Comparison of ENCODE assay signal across 1 cellular context in the genomic region with DNA sequence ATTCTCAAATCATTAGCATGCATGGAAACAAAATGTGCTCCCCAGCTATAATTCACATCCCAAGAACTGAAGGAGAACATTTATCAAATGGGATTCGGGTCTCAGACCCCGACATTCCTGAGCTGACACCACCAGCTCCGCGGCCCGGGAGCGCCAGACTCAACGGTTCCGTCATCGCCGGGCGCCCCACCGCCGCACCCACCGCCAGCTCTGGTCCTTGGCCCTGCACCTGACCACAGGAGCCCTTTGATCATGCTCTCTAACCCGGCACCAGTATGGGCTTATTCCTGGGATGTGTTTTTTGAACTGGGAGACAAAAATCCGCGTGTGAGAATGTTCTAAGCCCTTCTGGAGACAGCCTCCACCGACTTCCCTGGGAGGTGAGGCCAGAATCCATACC.
TF ChIP-seq lines count a peak whose summit lies in the region.

No MANE protein-coding gene starts in this region.

TF ChIP-seq in IMR-90, 13 proteins besides CTCF, POLR2A, EP300 and RAD21:
- TF ChIP-seq, protein P1, sequence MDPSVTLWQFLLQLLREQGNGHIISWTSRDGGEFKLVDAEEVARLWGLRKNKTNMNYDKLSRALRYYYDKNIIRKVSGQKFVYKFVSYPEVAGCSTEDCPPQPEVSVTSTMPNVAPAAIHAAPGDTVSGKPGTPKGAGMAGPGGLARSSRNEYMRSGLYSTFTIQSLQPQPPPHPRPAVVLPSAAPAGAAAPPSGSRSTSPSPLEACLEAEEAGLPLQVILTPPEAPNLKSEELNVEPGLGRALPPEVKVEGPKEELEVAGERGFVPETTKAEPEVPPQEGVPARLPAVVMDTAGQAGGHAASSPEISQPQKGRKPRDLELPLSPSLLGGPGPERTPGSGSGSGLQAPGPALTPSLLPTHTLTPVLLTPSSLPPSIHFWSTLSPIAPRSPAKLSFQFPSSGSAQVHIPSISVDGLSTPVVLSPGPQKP (IDR thresholded peaks at IDR 0.05; ENCODE audit: borderline replicate concordance, low read depth, low read length), result no peak
- TF ChIP-seq, protein P2, sequence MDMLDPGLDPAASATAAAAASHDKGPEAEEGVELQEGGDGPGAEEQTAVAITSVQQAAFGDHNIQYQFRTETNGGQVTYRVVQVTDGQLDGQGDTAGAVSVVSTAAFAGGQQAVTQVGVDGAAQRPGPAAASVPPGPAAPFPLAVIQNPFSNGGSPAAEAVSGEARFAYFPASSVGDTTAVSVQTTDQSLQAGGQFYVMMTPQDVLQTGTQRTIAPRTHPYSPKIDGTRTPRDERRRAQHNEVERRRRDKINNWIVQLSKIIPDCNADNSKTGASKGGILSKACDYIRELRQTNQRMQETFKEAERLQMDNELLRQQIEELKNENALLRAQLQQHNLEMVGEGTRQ (IDR thresholded peaks at IDR 0.05; ENCODE audit: low read depth, low read length), result no peak
- TF ChIP-seq CHD1 (IDR thresholded peaks at IDR 0.05; ENCODE audit: low read depth, low read length), result no peak
- TF ChIP-seq MAFK (IDR thresholded peaks at IDR 0.05; ENCODE audit: low read depth, low read length), result no peak
- TF ChIP-seq RCOR1 (IDR thresholded peaks at IDR 0.05; ENCODE audit: insufficient replicate concordance, low read length), result no peak
- no peak for TF ChIP-seq CEBPB (IDR thresholded peaks at IDR 0.05; ENCODE audit: low read depth, low read length)
